Comparison of ENCODE assay signal across 14 cellular contexts in the genomic region with DNA sequence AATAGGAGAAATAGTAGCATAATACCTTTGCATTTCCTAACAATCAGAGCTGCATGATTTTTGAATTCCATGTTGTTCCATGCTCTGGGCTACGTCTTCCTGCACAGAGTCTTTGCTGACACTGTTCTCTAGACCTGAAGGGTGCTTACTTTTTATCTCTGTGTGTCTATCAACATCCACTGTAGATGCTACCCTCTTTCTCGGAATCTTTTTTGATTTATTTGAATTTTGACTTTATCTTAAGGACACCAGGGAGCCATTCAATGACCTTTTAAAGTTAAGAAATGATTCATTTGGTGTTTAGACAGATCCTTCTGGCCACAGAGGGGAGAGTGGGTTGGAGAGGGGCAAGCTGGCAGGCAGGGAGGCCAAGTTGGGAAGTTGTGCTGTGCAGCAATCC.
"Had no signal": no experiment of that assay in that cellular context is flagged by ENCODE, and none has a peak within 500 bp of the region (broad histone marks: within the 10 kb centered on the region; RNA-seq: fewer than 3 reads in every experiment).

No MANE protein-coding gene starts in this region.

- H3K9me3 Mint-ChIP-seq: activated naive CD8-positive, alpha-beta T cell treated with anti-CD3 and anti-CD28 coated beads for 36 hours; activated T-helper 1 cell treated with anti-CD3 and anti-CD28 coated beads, Interleukin-12 subunit alpha, Interleukin-12 subunit beta, Interleukin-2, Interleukin-4 antibody, amounts not matched to agents 30 ng/mL and 10 ng/mL and 1 ng/mL, durations not matched to agents 14 hours and 24 hours and 36 hours had no signal

- H3K4me3 ChIP-seq: lower lobe of right lung, pancreas, stomach, testis, upper lobe of right lung had no signal

- H3K4me1 Mint-ChIP-seq: activated naive CD8-positive, alpha-beta T cell treated with anti-CD3 and anti-CD28 coated beads for 36 hours had no signal

- DNase-seq: activated CD4-positive, CD25-positive, alpha-beta regulatory T cell treated with anti-CD3 and anti-CD28 coated beads, Interleukin-2, amount 50 U/mL, for 72 hours; activated naive CD8-positive, alpha-beta T cell treated with anti-CD3 and anti-CD28 coated beads for 36 hours; dermis blood vessel endothelial cell; head of caudate nucleus; left colon; lower lobe of right lung; midbrain; pancreas; stimulated activated CD4-positive, alpha-beta T cell treated with anti-CD3 and anti-CD28 coated beads, Interleukin-1b, Interleukin-23, amount 100 ng/mL, for 48 hours; stomach; testis; upper lobe of right lung had no signal

- H3K36me3 Mint-ChIP-seq: activated naive CD8-positive, alpha-beta T cell treated with anti-CD3 and anti-CD28 coated beads for 36 hours had no signal

- H3K4me3 Mint-ChIP-seq: activated naive CD8-positive, alpha-beta T cell treated with anti-CD3 and anti-CD28 coated beads for 36 hours; activated T-helper 1 cell treated with anti-CD3 and anti-CD28 coated beads, Interleukin-12 subunit alpha, Interleukin-12 subunit beta, Interleukin-2, Interleukin-4 antibody, amounts not matched to agents 30 ng/mL and 10 ng/mL and 1 ng/mL, durations not matched to agents 14 hours and 24 hours and 36 hours had no signal

- H3K4me1 ChIP-seq: lower lobe of right lung, upper lobe of right lung had no signal

- H3K27me3 Mint-ChIP-seq: activated naive CD8-positive, alpha-beta T cell treated with anti-CD3 and anti-CD28 coated beads for 36 hours had no signal

- H3K9me3 ChIP-seq: lower lobe of right lung, pancreas, stomach, testis, upper lobe of right lung had no signal

- H3K27ac Mint-ChIP-seq: activated naive CD8-positive, alpha-beta T cell treated with anti-CD3 and anti-CD28 coated beads for 36 hours; activated T-helper 1 cell treated with anti-CD3 and anti-CD28 coated beads, Interleukin-12 subunit alpha, Interleukin-12 subunit beta, Interleukin-2, Interleukin-4 antibody, amounts not matched to agents 30 ng/mL and 10 ng/mL and 1 ng/mL, durations not matched to agents 14 hours and 24 hours and 36 hours had no signal

- H3K27me3 ChIP-seq: pancreas, stomach, testis, upper lobe of right lung had no signal

- ATAC-seq: left colon, lower lobe of right lung, pancreas, sciatic nerve, upper lobe of right lung had no signal

- H3K27ac ChIP-seq: lower lobe of right lung, pancreas, stomach, testis, upper lobe of right lung had no signal

- H3K36me3 ChIP-seq: lower lobe of right lung, pancreas, stomach, upper lobe of right lung had no signal
